17 cellular contexts compared by ENCODE assay signal in the genomic region with DNA sequence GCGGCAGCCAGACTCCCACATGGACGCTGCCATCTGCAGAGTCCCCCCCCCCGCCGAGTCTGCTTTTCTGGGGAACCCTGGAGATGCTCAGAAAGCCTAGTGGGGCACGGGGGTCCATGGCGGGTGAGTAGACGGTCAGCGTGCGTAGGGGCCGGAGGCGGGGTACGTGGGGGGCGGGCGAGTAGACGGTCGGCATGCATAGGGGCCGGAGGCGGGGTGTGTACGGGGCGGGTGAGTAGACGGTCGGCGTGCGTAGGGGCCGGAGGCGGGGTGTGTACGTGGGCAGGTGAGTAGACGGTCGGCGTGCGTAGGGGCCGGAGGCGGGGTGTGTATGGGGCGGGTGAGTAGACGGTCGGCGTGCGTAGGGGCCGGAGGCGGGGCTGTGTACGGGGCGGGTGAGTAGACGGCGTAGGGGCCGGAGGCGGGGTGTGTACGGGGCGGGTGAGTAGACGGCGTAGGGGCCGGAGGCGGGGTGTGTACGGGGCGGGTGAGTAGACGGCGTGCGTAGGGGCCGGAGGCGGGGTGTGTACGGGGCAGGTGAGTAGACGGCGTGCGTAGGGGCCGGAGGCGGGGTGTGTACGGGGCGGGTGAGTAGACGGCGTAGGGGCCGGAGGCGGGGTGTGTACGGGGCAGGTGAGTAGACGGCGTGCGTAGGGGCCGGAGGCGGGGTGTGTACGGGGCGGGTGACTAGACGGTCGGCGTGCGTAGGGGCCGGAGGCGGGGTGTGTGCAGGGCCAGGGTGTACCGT. TPM values are rescaled to one million over a fixed set of nuclear protein-coding genes. Genes with fewer than 3 reads are reported as not detected.
"Had no signal": no experiment of that assay in that cellular context is flagged by ENCODE, and none has a peak within 500 bp of the region (broad histone marks: within the 10 kb centered on the region; RNA-seq: fewer than 3 reads in every experiment).

No MANE protein-coding gene starts in this region.

RNA-seq across cellular contexts. Expression of a gene that starts 32.7 kb away (rescaled TPM):
- total RNA-seq: foreskin keratinocyte had no signal
- polyA plus RNA-seq: foreskin keratinocyte had no signal

RNA-seq across cellular contexts. Expression of a gene that starts 39.4 kb away (rescaled TPM):
- total RNA-seq: activated CD4-positive, alpha-beta memory T cell treated with anti-CD3 and anti-CD28 coated beads for 36 hours; activated CD4-positive, alpha-beta T cell treated with anti-CD3 and anti-CD28 coated beads for 36 hours; activated CD4-positive, alpha-beta T cell treated with anti-CD3 and anti-CD28 coated beads, Interleukin-2, amount 10 ng/mL, durations not matched to agents 24 days and 14 days; activated CD8-positive, alpha-beta memory T cell treated with anti-CD3 and anti-CD28 coated beads for 36 hours; activated CD8-positive, alpha-beta memory T cell treated with anti-CD3 and anti-CD28 coated beads, Interleukin-2, amount 10 ng/mL, durations not matched to agents 7 days and 5 days; activated CD8-positive, alpha-beta T cell treated with anti-CD3 and anti-CD28 coated beads, Interleukin-2, amount 10 ng/mL, durations not matched to agents 7 days and 5 days; activated naive CD4-positive, alpha-beta T cell treated with anti-CD3 and anti-CD28 coated beads for 36 hours; activated naive CD8-positive, alpha-beta T cell treated with anti-CD3 and anti-CD28 coated beads for 36 hours; activated T-helper 1 cell treated with anti-CD3 and anti-CD28 coated beads, Interleukin-12 subunit alpha, Interleukin-12 subunit beta, Interleukin-2, Interleukin-4 antibody, amounts not matched to agents 30 ng/mL and 10 ng/mL and 1 ng/mL, durations not matched to agents 14 hours and 24 hours and 36 hours; activated T-helper 2 cell treated with anti-CD3 and anti-CD28 coated beads, Interferon-gamma antibody, Interleukin-2, Interleukin-4, amounts not matched to agents 10 μg/mL and 5 μg/mL and 100 μg/mL, durations not matched to agents 14 hours and 24 hours and 36 hours; body of pancreas; chondrocyte; dermis blood vessel endothelial cell; epithelial cell of proximal tubule; foreskin keratinocyte; glomerular endothelial cell; T-helper 1 cell treated with Interleukin-12 subunit alpha and Interleukin-12 subunit beta and Interleukin-4 antibody, amounts not matched to agents 30 ng/mL and 1 ng/mL, for 36 hours had no signal
- polyA plus RNA-seq: foreskin keratinocyte had no signal

RNA-seq across cellular contexts. Expression of a gene that starts 44.4 kb away (rescaled TPM):
- total RNA-seq: activated CD4-positive, alpha-beta memory T cell treated with anti-CD3 and anti-CD28 coated beads for 36 hours; activated CD4-positive, alpha-beta T cell treated with anti-CD3 and anti-CD28 coated beads for 36 hours; activated CD4-positive, alpha-beta T cell treated with anti-CD3 and anti-CD28 coated beads, Interleukin-2, amount 10 ng/mL, durations not matched to agents 24 days and 14 days; activated CD8-positive, alpha-beta memory T cell treated with anti-CD3 and anti-CD28 coated beads for 36 hours; activated CD8-positive, alpha-beta memory T cell treated with anti-CD3 and anti-CD28 coated beads, Interleukin-2, amount 10 ng/mL, durations not matched to agents 7 days and 5 days; activated CD8-positive, alpha-beta T cell treated with anti-CD3 and anti-CD28 coated beads, Interleukin-2, amount 10 ng/mL, durations not matched to agents 7 days and 5 days; activated naive CD4-positive, alpha-beta T cell treated with anti-CD3 and anti-CD28 coated beads for 36 hours; activated naive CD8-positive, alpha-beta T cell treated with anti-CD3 and anti-CD28 coated beads for 36 hours; activated T-helper 1 cell treated with anti-CD3 and anti-CD28 coated beads, Interleukin-12 subunit alpha, Interleukin-12 subunit beta, Interleukin-2, Interleukin-4 antibody, amounts not matched to agents 30 ng/mL and 10 ng/mL and 1 ng/mL, durations not matched to agents 14 hours and 24 hours and 36 hours; activated T-helper 2 cell treated with anti-CD3 and anti-CD28 coated beads, Interferon-gamma antibody, Interleukin-2, Interleukin-4, amounts not matched to agents 10 μg/mL and 5 μg/mL and 100 μg/mL, durations not matched to agents 14 hours and 24 hours and 36 hours; chondrocyte; dermis blood vessel endothelial cell; epithelial cell of proximal tubule; foreskin keratinocyte; glomerular endothelial cell; T-helper 1 cell treated with Interleukin-12 subunit alpha and Interleukin-12 subunit beta and Interleukin-4 antibody, amounts not matched to agents 30 ng/mL and 1 ng/mL, for 36 hours had no signal
- polyA plus RNA-seq: foreskin keratinocyte had no signal

RNA-seq across cellular contexts. Expression of a gene that starts 54.9 kb away (rescaled TPM):
- total RNA-seq: activated CD4-positive, alpha-beta memory T cell treated with anti-CD3 and anti-CD28 coated beads for 36 hours; activated CD4-positive, alpha-beta T cell treated with anti-CD3 and anti-CD28 coated beads for 36 hours; activated CD4-positive, alpha-beta T cell treated with anti-CD3 and anti-CD28 coated beads, Interleukin-2, amount 10 ng/mL, durations not matched to agents 24 days and 14 days; activated CD8-positive, alpha-beta memory T cell treated with anti-CD3 and anti-CD28 coated beads for 36 hours; activated CD8-positive, alpha-beta memory T cell treated with anti-CD3 and anti-CD28 coated beads, Interleukin-2, amount 10 ng/mL, durations not matched to agents 7 days and 5 days; activated CD8-positive, alpha-beta T cell treated with anti-CD3 and anti-CD28 coated beads, Interleukin-2, amount 10 ng/mL, durations not matched to agents 7 days and 5 days; activated naive CD4-positive, alpha-beta T cell treated with anti-CD3 and anti-CD28 coated beads for 36 hours; activated naive CD8-positive, alpha-beta T cell treated with anti-CD3 and anti-CD28 coated beads for 36 hours; activated T-helper 1 cell treated with anti-CD3 and anti-CD28 coated beads, Interleukin-12 subunit alpha, Interleukin-12 subunit beta, Interleukin-2, Interleukin-4 antibody, amounts not matched to agents 30 ng/mL and 10 ng/mL and 1 ng/mL, durations not matched to agents 14 hours and 24 hours and 36 hours; activated T-helper 2 cell treated with anti-CD3 and anti-CD28 coated beads, Interferon-gamma antibody, Interleukin-2, Interleukin-4, amounts not matched to agents 10 μg/mL and 5 μg/mL and 100 μg/mL, durations not matched to agents 14 hours and 24 hours and 36 hours; chondrocyte; dermis blood vessel endothelial cell; epithelial cell of proximal tubule; foreskin keratinocyte; glomerular endothelial cell; T-helper 1 cell treated with Interleukin-12 subunit alpha and Interleukin-12 subunit beta and Interleukin-4 antibody, amounts not matched to agents 30 ng/mL and 1 ng/mL, for 36 hours had no signal
- polyA plus RNA-seq: foreskin keratinocyte had no signal
